7 cellular contexts compared by ENCODE assay signal in genomic region chr5:131328536-131329186, GRCh38.
DNase-seq lines count a peak whose midpoint lies in the region; TF ChIP-seq lines count a peak whose summit lies in the region.

No MANE protein-coding gene starts in this region.

- intact Hi-C loops in colonic mucosa (cut with DNase I): no loop called here
- intact Hi-C loops in head of caudate nucleus (cut with DNase I): no loop called here

- H3K27me3 ChIP-seq in colonic mucosa: no peaks in the 10 kb centered on the region
- no peaks in the 10 kb centered on the region for H3K27me3 ChIP-seq in HAP-1 (ENCODE audit: low read depth)

- H3K36me3 ChIP-seq in colonic mucosa (no peaks in the 10 kb centered on the region), HAP-1 (replicated peaks) (no peaks in the 10 kb centered on the region)

- H3K4me3 ChIP-seq in colonic mucosa: no peak overlapping the region
- H3K4me3 ChIP-seq in HAP-1: no peak overlapping the region

- in situ Hi-C loops in HAP-1 (cut with MboI; ENCODE audit: low sequenced_read_pairs): no loop called here

- H3K27ac ChIP-seq in colonic mucosa: peak overlapping the region; percentile 18

- peaks cover 7% of the 10 kb centered on the region for H3K4me1 ChIP-seq in colonic mucosa
- H3K4me1 ChIP-seq in HAP-1: peaks cover 17% of the 10 kb centered on the region

- H3K9me3 ChIP-seq in colonic mucosa: no peaks in the 10 kb centered on the region
- H3K9me3 ChIP-seq in HAP-1: no peaks in the 10 kb centered on the region

- peak; percentile 85 for DNase-seq in ELR (ENCODE audit: low read depth)
- peak; percentile 54 for DNase-seq in LoVo (ENCODE audit: low spot score)
- DNase-seq in colonic mucosa: no peak
- DNase-seq in non-pigmented ciliary epithelial cell (ENCODE audit: low read depth): peak; percentile 27
- DNase-seq in NCI-H146 (lab: John Stamatoyannopoulos, UW): no peak
- DNase-seq in HAP-1 (ENCODE audit: low spot score in 2 of 2): no peak
- no peak for DNase-seq in head of caudate nucleus

- no peak for TF ChIP-seq CTCF in colonic mucosa (IDR thresholded peaks at IDR 0.05)

- H3K9ac ChIP-seq in colonic mucosa (ENCODE audit: low read depth in 2 of 2, low read length in 2 of 2): no peak overlapping the region

Comparison
In these comparisons a context has a peak if more than half of its experiments do, and no peak if none do; other contexts are left out.
1. DNase-seq: peak in ELR (single experiment), LoVo (single experiment) and non-pigmented ciliary epithelial cell (single experiment); none in colonic mucosa (single experiment), NCI-H146 (single experiment), HAP-1 (0 of 2) and head of caudate nucleus (0 of 42).